ENCODE assay signal across 1 cellular context in the genomic region with DNA sequence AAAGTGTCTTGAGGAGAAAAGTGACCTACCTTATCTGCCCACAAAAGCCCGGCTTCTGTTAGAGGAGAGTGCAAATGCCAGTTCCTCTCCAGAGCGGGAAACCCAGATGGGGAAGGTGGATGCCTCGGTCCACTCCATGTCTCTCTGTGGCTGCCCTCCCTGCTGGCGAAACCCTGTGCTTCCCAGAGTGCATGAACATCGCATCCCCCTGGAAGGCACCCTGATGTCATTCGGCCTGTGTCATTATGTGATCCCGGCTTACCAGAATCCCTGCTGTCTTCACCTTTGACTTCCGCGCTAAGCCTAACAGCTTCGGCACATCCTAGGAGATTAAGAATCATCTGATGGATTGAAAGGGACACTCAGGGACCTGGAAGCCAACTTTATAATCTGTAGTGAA.
TF ChIP-seq lines count a peak whose summit lies in the region.

No MANE protein-coding gene starts in this region.

TF ChIP-seq in H1, 55 proteins besides CTCF, POLR2A, EP300 and RAD21:
- no peak for TF ChIP-seq SIN3A (conservative IDR thresholded peaks at IDR 0.05 in 1 of 2, IDR thresholded peaks at IDR 0.05 in 1 of 2; ENCODE audit: low read depth in 1 of 2, low read length in 2 of 2)
- TF ChIP-seq POU5F1 (IDR thresholded peaks at IDR 0.05; ENCODE audit: low read depth, low read length), result no peak
- TF ChIP-seq YY1 (IDR thresholded peaks at IDR 0.05; ENCODE audit: low read depth, low read length), result no peak
- TF ChIP-seq EGR1 (IDR thresholded peaks at IDR 0.05; ENCODE audit: borderline replicate concordance, low read depth, low read length), result no peak
